Comparison of ENCODE assay signal across 18 cellular contexts in genomic region chr7:37400022-37400421, GRCh38. TPM values are rescaled to one million over a fixed set of nuclear protein-coding genes. Genes with fewer than 3 reads are reported as not detected.
DNase-seq lines count a peak whose midpoint lies in the region; TF ChIP-seq lines count a peak whose summit lies in the region.
"Had no signal": no experiment of that assay in that cellular context is flagged by ENCODE, and none has a peak within 500 bp of the region (broad histone marks: within the 10 kb centered on the region; RNA-seq: fewer than 3 reads in every experiment).

No MANE protein-coding gene starts in this region.

- H3K27me3 Mint-ChIP-seq in progenitor cell of endocrine pancreas: no peaks in the 10 kb centered on the region
- H3K27me3 Mint-ChIP-seq: CD4-positive, CD25-positive, alpha-beta regulatory T cell; CD8-positive, alpha-beta memory T cell had no signal

- no peak overlapping the region for H3K4me3 Mint-ChIP-seq in progenitor cell of endocrine pancreas (ENCODE audit: low read depth)
- H3K4me3 Mint-ChIP-seq: CD4-positive, CD25-positive, alpha-beta regulatory T cell; CD8-positive, alpha-beta memory T cell had no signal

- H3K4me1 Mint-ChIP-seq in progenitor cell of endocrine pancreas (ENCODE audit: low read depth): peaks cover 39% of the 10 kb centered on the region

- in situ Hi-C loops in SK-MEL-5 (cut with HindIII; ENCODE audit: low pct_unique_long_range_greater_than_20kb, low sequenced_read_pairs): no loop called here

- no peak for TF ChIP-seq CTCF in progenitor cell of endocrine pancreas (IDR thresholded peaks at IDR 0.05; ENCODE audit: unreplicated experiment)

- no peaks in the 10 kb centered on the region for H3K36me3 Mint-ChIP-seq in progenitor cell of endocrine pancreas (ENCODE audit: insufficient read depth)

- no peaks in the 10 kb centered on the region for H3K9me3 Mint-ChIP-seq in progenitor cell of endocrine pancreas (ENCODE audit: low read depth)
- H3K9me3 Mint-ChIP-seq: CD8-positive, alpha-beta memory T cell had no signal

- DNase-seq in Ammon's horn (ENCODE audit: low spot score): peak; percentile 16
- peak; percentile 21 for DNase-seq in SK-MEL-5 (ENCODE audit: low read depth, low spot score)
- peak; percentile 52 for DNase-seq in foreskin melanocyte
- DNase-seq in progenitor cell of endocrine pancreas (ENCODE audit: low spot score, unreplicated experiment): no peak
- DNase-seq in iPS-NIHi11 (ENCODE audit: low spot score): no peak
- no peak for DNase-seq in NCI-H1105 treated with DMSO at 0.1 percent for 48 hours (lab: John Stamatoyannopoulos, UW)
- no peak for DNase-seq in RPMI8226
- DNase-seq: 8988T; BE2C; C1 segment of cervical spinal cord; Caco-2; CD4-positive, CD25-positive, alpha-beta regulatory T cell; CD8-positive, alpha-beta memory T cell; GDM1; GOT3; H7 had no signal

- H3K27ac Mint-ChIP-seq in progenitor cell of endocrine pancreas: peak overlapping the region; percentile 41
- H3K27ac Mint-ChIP-seq: CD4-positive, CD25-positive, alpha-beta regulatory T cell had no signal

RNA-seq across cellular contexts. Expression of gene ELMO1, which starts 48.6 kb away (rescaled TPM):
- total RNA-seq in SK-MEL-5 (2014; rRNA removed; shearing (Covaris generic)): 0.45 and 1.4 TPM in 2 replicates
- 0.60 and 1.8 TPM in 2 replicates for polyA plus RNA-seq in SK-MEL-5 (2015; cell fraction: cytosol; rRNA removed)
- 0.23 TPM in 1 of 2 replicates, not detected in the other for polyA plus RNA-seq in SK-MEL-5 (2015; cell fraction: nucleus; rRNA removed)
- 65.5 and 66.1 TPM in 2 replicates for total RNA-seq in progenitor cell of endocrine pancreas
- total RNA-seq: A673 had no signal
- polyA plus RNA-seq: AG04450 had no signal

Comparison
In these comparisons a context has a peak if more than half of its experiments do, and no peak if none do; other contexts are left out.
1. DNase-seq: peak in Ammon's horn (single experiment), SK-MEL-5 (single experiment) and foreskin melanocyte (single experiment); none in progenitor cell of endocrine pancreas (single experiment), iPS-NIHi11 (single experiment), NCI-H1105 treated with DMSO at 0.1 percent for 48 hours (single experiment) and RPMI8226 (single experiment).
2. RNA of gene ELMO1, which starts 48.6 kb away (total RNA-seq): 65.5 to 66.1 TPM in progenitor cell of endocrine pancreas; 0.45 to 1.4 TPM in SK-MEL-5; every median in the first group is over 10 times any median in the second.